In the genomic region with DNA sequence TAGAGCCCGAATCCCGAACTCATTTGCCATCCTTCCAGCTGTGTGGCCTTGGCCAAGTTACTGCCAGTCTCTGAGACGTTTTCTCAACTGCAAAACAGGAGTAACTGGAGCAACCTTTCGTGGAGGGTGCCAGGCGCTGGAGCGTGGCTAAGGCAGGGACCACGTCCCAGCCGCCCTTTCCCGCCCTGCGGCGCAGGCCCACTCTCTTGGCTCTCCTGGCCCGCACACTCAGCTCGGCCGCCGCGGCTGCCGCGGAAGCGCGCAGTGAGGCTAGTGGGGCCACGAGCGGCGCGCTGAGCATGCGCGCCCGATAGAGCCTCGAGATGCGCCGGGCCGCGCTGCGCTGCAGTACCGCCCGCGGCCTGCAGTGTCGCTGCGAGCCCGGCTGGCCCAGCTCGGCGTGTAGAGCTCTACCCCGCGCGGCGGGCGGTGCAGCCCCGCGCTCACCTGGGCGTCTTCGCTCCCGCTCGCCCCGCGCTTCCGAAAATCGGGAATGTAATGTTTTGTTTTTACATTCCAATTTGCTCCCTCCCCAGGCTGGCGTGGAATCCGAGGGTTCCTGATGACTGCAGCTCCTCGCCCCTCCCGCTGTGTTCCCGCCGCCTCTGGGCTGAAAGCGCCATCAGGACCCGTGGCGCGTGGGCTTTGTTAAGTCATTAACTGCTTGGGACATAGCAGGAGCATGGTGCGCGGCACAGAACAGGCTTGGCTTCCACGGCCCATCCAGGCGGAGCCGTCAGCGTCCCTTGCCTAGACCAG, we compare ENCODE assay signal across 8 cellular contexts. TPM values are rescaled to one million over a fixed set of nuclear protein-coding genes. Genes with fewer than 3 reads are reported as not detected.
DNase-seq lines count a peak whose midpoint lies in the region; ATAC-seq and TF ChIP-seq lines count a peak whose summit lies in the region.

No MANE protein-coding gene starts in this region.

- peaks cover 26% of the 10 kb centered on the region for H3K27me3 Mint-ChIP-seq in activated CD8-positive, alpha-beta T cell treated with anti-CD3 and anti-CD28 coated beads for 36 hours
- H3K27me3 Mint-ChIP-seq in effector memory CD8-positive, alpha-beta T cell = peaks cover 29 to 51% of the 10 kb centered on the region in 2 donors
- peaks cover 52% of the 10 kb centered on the region for H3K27me3 Mint-ChIP-seq in mesothelial cell of epicardium (ENCODE audit: low read depth)

- no peak overlapping the region for H3K4me3 ChIP-seq in LNCaP clone FGC (ENCODE audit: low read depth, low read length)

- peak overlapping the region; percentile 73 for H3K4me3 Mint-ChIP-seq in activated CD8-positive, alpha-beta T cell treated with anti-CD3 and anti-CD28 coated beads for 36 hours
- peak overlapping the region; percentile 68 to 83 for H3K4me3 Mint-ChIP-seq in effector memory CD8-positive, alpha-beta T cell
- H3K4me3 Mint-ChIP-seq in mesothelial cell of epicardium = peak overlapping the region; percentile 77

- H3K27ac Mint-ChIP-seq in activated CD8-positive, alpha-beta T cell treated with anti-CD3 and anti-CD28 coated beads for 36 hours = no peak overlapping the region
- H3K27ac Mint-ChIP-seq in effector memory CD8-positive, alpha-beta T cell = no peak overlapping the region
- no peak overlapping the region for H3K27ac Mint-ChIP-seq in mesothelial cell of epicardium

- in situ Hi-C loops in G401 (cut with HindIII; ENCODE audit: low sequenced_read_pairs) = no loop called here

- POLR2A ChIA-PET in activated CD8-positive, alpha-beta T cell treated with anti-CD3 and anti-CD28 coated beads for 36 hours (lab: Charles Lee) = interaction anchor here (1.6 kb wide), 2 partner anchors 321 to 341 kb away, joined by 3 to 5 read pairs; no protein-coding TSS in a partner anchor

- peak; percentile 58 for DNase-seq in G401 (ENCODE audit: low spot score)
- DNase-seq in LNCaP clone FGC (ENCODE audit: low read depth) = no peak
- DNase-seq in activated CD8-positive, alpha-beta T cell treated with anti-CD3 and anti-CD28 coated beads for 36 hours = peak; percentile 76
- peak; percentile 63 to 76 (median 67) for DNase-seq in effector memory CD8-positive, alpha-beta T cell
- peak; percentile 57 to 83 for DNase-seq in mesothelial cell of epicardium (ENCODE audit: low spot score in 2 of 2, unreplicated experiment in 2 of 2)
- peak; percentile 45 to 51 for DNase-seq in stimulated activated CD8-positive, alpha-beta memory T cell treated with anti-CD3 and anti-CD28 coated beads, Interleukin-7, amount 100 ng/mL, for 1 hour (ENCODE audit: low read depth in 2 of 2)
- DNase-seq in NCI-H1436 (lab: John Stamatoyannopoulos, UW) = no peak

- H3K4me1 Mint-ChIP-seq in activated CD8-positive, alpha-beta T cell treated with anti-CD3 and anti-CD28 coated beads for 36 hours (ENCODE audit: low read depth) = peaks cover 28% of the 10 kb centered on the region
- H3K4me1 Mint-ChIP-seq in effector memory CD8-positive, alpha-beta T cell (ENCODE audit: low read depth in 2 of 2) = peaks cover 12 to 17% of the 10 kb centered on the region in 2 donors
- H3K4me1 Mint-ChIP-seq in mesothelial cell of epicardium = peaks cover 3% of the 10 kb centered on the region

- peak; percentile 45 for ATAC-seq in GM21786 (IDR thresholded peaks at IDR 0.05; ENCODE audit: unreplicated experiment)
- peak; percentile 88 for ATAC-seq in activated CD8-positive, alpha-beta T cell treated with anti-CD3 and anti-CD28 coated beads for 36 hours
- peak; percentile 74 for ATAC-seq in effector memory CD8-positive, alpha-beta T cell (replicated peaks)

- intact Hi-C loops in activated CD8-positive, alpha-beta T cell treated with anti-CD3 and anti-CD28 coated beads for 36 hours (cut with micrococcal nuclease) = loop anchor here (5.0 kb wide), 1 partner anchor 76 kb away; no protein-coding TSS in a partner anchor

- H3K36me3 Mint-ChIP-seq in activated CD8-positive, alpha-beta T cell treated with anti-CD3 and anti-CD28 coated beads for 36 hours (ENCODE audit: low read depth) = peaks cover 1% of the 10 kb centered on the region
- peaks cover 9% of the 10 kb centered on the region for H3K36me3 Mint-ChIP-seq in effector memory CD8-positive, alpha-beta T cell (ENCODE audit: insufficient read depth)
- no peaks in the 10 kb centered on the region for H3K36me3 Mint-ChIP-seq in mesothelial cell of epicardium

- TF ChIP-seq CTCF in LNCaP clone FGC (IDR thresholded peaks at IDR 0.05; ENCODE audit: control insufficient read depth, extremely low read depth, insufficient read depth) (peak; percentile 24; the same call in 1 of the 2 replicates), mesothelial cell of epicardium (IDR thresholded peaks at IDR 0.05; ENCODE audit: unreplicated experiment) (peak; percentile 97)
- peak; percentile 99 for TF ChIP-seq CTCF in activated CD8-positive, alpha-beta T cell treated with anti-CD3 and anti-CD28 coated beads for 36 hours (IDR thresholded peaks at IDR 0.05)

- H3K9me3 Mint-ChIP-seq in activated CD8-positive, alpha-beta T cell treated with anti-CD3 and anti-CD28 coated beads for 36 hours = peaks cover 4% of the 10 kb centered on the region
- H3K9me3 Mint-ChIP-seq in effector memory CD8-positive, alpha-beta T cell = peaks cover 0 to 1% of the 10 kb centered on the region in 2 donors
- peaks cover 31% of the 10 kb centered on the region for H3K9me3 Mint-ChIP-seq in mesothelial cell of epicardium

- CTCF ChIA-PET in activated CD8-positive, alpha-beta T cell treated with anti-CD3 and anti-CD28 coated beads for 36 hours (lab: Charles Lee) = interaction anchor here (0.5 to 3.1 kb wide), 34 partner anchors 10 to 346 kb away, joined by 3 to 22 read pairs (median 5); no protein-coding TSS in a partner anchor

RNA-seq across cellular contexts. Expression of gene ZNF518B, which starts 4.0 kb away (rescaled TPM):
- 13.0 and 33.1 TPM in 2 replicates for total RNA-seq in G401 (2014; rRNA removed; shearing (Covaris generic))
- total RNA-seq in activated CD8-positive, alpha-beta T cell treated with anti-CD3 and anti-CD28 coated beads for 36 hours = 10 to 100 TPM; 13.5 to 13.8 TPM
- 56.1 to 60.9 TPM (median 58.4 TPM) in 3 replicates for total RNA-seq in mesothelial cell of epicardium

Comparison
In these comparisons a context has a peak if more than half of its experiments do, and no peak if none do; other contexts are left out.
1. DNase-seq: peak in G401 (single experiment), activated CD8-positive, alpha-beta T cell treated with anti-CD3 and anti-CD28 coated beads for 36 hours (single experiment), effector memory CD8-positive, alpha-beta T cell (3 of 3), mesothelial cell of epicardium (2 of 2) and stimulated activated CD8-positive, alpha-beta memory T cell treated with anti-CD3 and anti-CD28 coated beads, Interleukin-7, amount 100 ng/mL, for 1 hour (2 of 2); none in LNCaP clone FGC (single experiment) and NCI-H1436 (single experiment).
2. CTCF ChIP-seq: peak in every context shown above with its lines; median percentile 99 in activated CD8-positive, alpha-beta T cell treated with anti-CD3 and anti-CD28 coated beads for 36 hours; 97 in mesothelial cell of epicardium; 24 in LNCaP clone FGC.
3. Peak in every context shown above with its lines, with median percentiles within 50 percentile points of each other: ATAC-seq and H3K4me3 Mint-ChIP-seq.